In genomic region chr17:34798581-34798980, GRCh38 we compare ENCODE assay signal across 14 cellular contexts.
"Had no signal": no experiment of that assay in that cellular context is flagged by ENCODE, and none has a peak within 500 bp of the region (broad histone marks: within the 10 kb centered on the region; RNA-seq: fewer than 3 reads in every experiment).

No MANE protein-coding gene starts in this region.

- DNase-seq: activated CD4-positive, alpha-beta T cell treated with anti-CD3 and anti-CD28 coated beads for 36 hours; activated naive CD4-positive, alpha-beta T cell treated with Interleukin-2 at 50 U/mL for 16 hours; activated naive CD8-positive, alpha-beta T cell treated with anti-CD3 and anti-CD28 coated beads, Interleukin-2, amount 50 U/mL, for 24 hours; dorsolateral prefrontal cortex; hypothalamus; kidney; left ventricle myocardium inferior; ovary; stimulated activated CD4-positive, alpha-beta T cell treated with anti-CD3 and anti-CD28 coated beads, Interleukin-15, amount 100 ng/mL, for 24 hours; stimulated activated CD4-positive, alpha-beta T cell treated with anti-CD3 and anti-CD28 coated beads, Interleukin-4, amount 100 ng/mL, for 24 hours; upper lobe of left lung had no signal

- ATAC-seq: activated CD4-positive, alpha-beta T cell treated with anti-CD3 and anti-CD28 coated beads for 36 hours; activated naive CD8-positive, alpha-beta T cell treated with anti-CD3 and anti-CD28 coated beads, Interleukin-2, amount 50 U/mL, for 24 hours had no signal

- H3K4me1 ChIP-seq: ascending aorta, esophagus muscularis mucosa, left ventricle myocardium inferior, upper lobe of left lung had no signal

- H3K36me3 ChIP-seq: ascending aorta, esophagus muscularis mucosa, left ventricle myocardium inferior, ovary, upper lobe of left lung had no signal

- H3K27me3 ChIP-seq: ascending aorta, ovary, upper lobe of left lung had no signal

- H3K27ac ChIP-seq: ascending aorta, dorsolateral prefrontal cortex, esophagus muscularis mucosa, left ventricle myocardium inferior, ovary, upper lobe of left lung, VCaP had no signal

- H3K4me3 ChIP-seq: ascending aorta, dorsolateral prefrontal cortex, esophagus muscularis mucosa, left ventricle myocardium inferior, ovary, upper lobe of left lung had no signal

- H3K9me3 ChIP-seq: ascending aorta, ovary had no signal
